17 cellular contexts compared by ENCODE assay signal in the genomic region with DNA sequence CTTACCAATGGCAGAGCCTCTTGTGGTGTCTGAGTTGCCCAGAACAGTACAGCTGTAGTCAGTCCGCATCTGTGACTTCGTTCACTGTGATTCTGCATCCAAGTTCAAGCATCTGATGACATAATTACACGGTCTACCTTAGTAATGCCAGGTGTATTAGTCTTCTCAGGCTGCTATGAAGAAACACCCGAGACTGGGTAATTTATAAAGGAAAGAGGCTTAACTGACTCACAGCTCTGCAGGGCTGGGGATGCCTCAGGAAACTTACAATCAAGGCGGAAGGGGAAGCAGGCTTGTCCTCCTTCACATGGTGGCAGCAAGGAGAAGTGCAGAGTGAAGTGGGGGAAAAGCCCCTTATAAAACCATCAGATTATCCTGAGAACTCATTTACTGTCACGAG.
"Had no signal": no experiment of that assay in that cellular context is flagged by ENCODE, and none has a peak within 500 bp of the region (broad histone marks: within the 10 kb centered on the region; RNA-seq: fewer than 3 reads in every experiment).

No MANE protein-coding gene starts in this region.

- H3K27ac ChIP-seq: hepatocyte, suprapubic skin had no signal

- DNase-seq: activated CD4-positive, alpha-beta memory T cell treated with anti-CD3 and anti-CD28 coated beads, Interleukin-2, amount 10 ng/mL, durations not matched to agents 7 days and 5 days; activated CD4-positive, alpha-beta T cell treated with anti-CD3 and anti-CD28 coated beads for 4 hours; activated gamma-delta T cell; activated T-cell treated with anti-CD3 and anti-CD28 coated beads, Interleukin-2, amount 50 U/mL, for 72 hours; central memory CD4-positive, alpha-beta T cell; cortex of kidney; effector memory CD4-positive, alpha-beta T cell; erythroblast; left ventricle myocardium inferior; occipital lobe; right cardiac atrium; small intestine; T-helper 17 cell had no signal

- H3K4me2 ChIP-seq: hepatocyte had no signal

- H3K27me3 ChIP-seq: hepatocyte had no signal

- H3K9me3 ChIP-seq: left ventricle myocardium inferior, suprapubic skin had no signal

- H3K4me3 ChIP-seq: hepatocyte, left ventricle myocardium inferior, suprapubic skin had no signal

- ATAC-seq: activated naive CD4-positive, alpha-beta T cell treated with anti-CD3 and anti-CD28 coated beads, Interleukin-2, amount 50 U/mL, for 72 hours; activated T-cell treated with anti-CD3 and anti-CD28 coated beads, Interleukin-2, amount 50 U/mL, for 72 hours; natural killer cell treated with Interleukin-12 subunit alpha and Interleukin-12 subunit beta and Interleukin-15 and Interleukin-18, amount 100 ng/mL, for 72 hours; T-helper 17 cell had no signal

- H3K4me1 ChIP-seq: suprapubic skin had no signal

- H3K36me3 ChIP-seq: left ventricle myocardium inferior, suprapubic skin had no signal
